In genomic region chr9:132404228-132404881, GRCh38 we compare ENCODE assay signal across 8 cellular contexts. TPM values are rescaled to one million over a fixed set of nuclear protein-coding genes. Genes with fewer than 3 reads are reported as not detected.
DNase-seq lines count a peak whose midpoint lies in the region; ATAC-seq and TF ChIP-seq lines count a peak whose summit lies in the region.

No MANE protein-coding gene starts in this region.

- peaks cover 0 to 32% of the 10 kb centered on the region in 2 donors for H3K4me1 ChIP-seq in right atrium auricular region

- H3K36me3 ChIP-seq in right atrium auricular region: peaks cover 24% of the 10 kb centered on the region

- POLR2A ChIA-PET in activated B cell treated with CpG ODN at 0.5 μM for 24 hours (lab: Charles Lee): interaction anchor here (0.9 to 1.4 kb wide), 2 partner anchors 53 to 67 kb away, joined by 3 to 4 read pairs; no protein-coding TSS in a partner anchor

- H3K4me3 Mint-ChIP-seq in activated B cell treated with CpG ODN at 0.5 μM for 24 hours (peak overlapping the region; percentile 42), glutamatergic neuron (ENCODE audit: unreplicated experiment) (no peak overlapping the region)

- H3K27ac Mint-ChIP-seq in activated B cell treated with CpG ODN at 0.5 μM for 24 hours (peak overlapping the region; percentile 19), glutamatergic neuron (ENCODE audit: unreplicated experiment) (peak overlapping the region; percentile 7)

- ATAC-seq in activated B cell treated with CpG ODN at 0.5 μM for 24 hours (ENCODE audit: low read depth): no peak
- no peak for ATAC-seq in GM19455 (IDR thresholded peaks at IDR 0.05; ENCODE audit: unreplicated experiment)
- no peak for ATAC-seq in left cardiac atrium

- H3K36me3 Mint-ChIP-seq in activated B cell treated with CpG ODN at 0.5 μM for 24 hours (ENCODE audit: low read depth) (peaks cover 45% of the 10 kb centered on the region), glutamatergic neuron (ENCODE audit: unreplicated experiment) (no peaks in the 10 kb centered on the region)

- CTCF ChIA-PET in activated B cell treated with CpG ODN at 0.5 μM for 24 hours (lab: Charles Lee): interaction anchor here (0.7 kb wide), 1 partner anchor 1278 kb away, joined by 3 read pairs; no protein-coding TSS in a partner anchor

- no peaks in the 10 kb centered on the region for H3K27me3 ChIP-seq in right atrium auricular region

- H3K27ac ChIP-seq in right atrium auricular region: no peak overlapping the region

- peak; percentile 21 for DNase-seq in stimulated activated CD4-positive, alpha-beta T cell treated with anti-CD3 and anti-CD28 coated beads, Interleukin-2, amount 100 ng/mL, for 4 hours (ENCODE audit: low read depth)
- no peak for DNase-seq in stimulated activated CD4-positive, alpha-beta T cell treated with anti-CD3 and anti-CD28 coated beads, Interleukin-12 subunit alpha, Interleukin-12 subunit beta, amount 100 ng/mL, for 4 hours
- DNase-seq in activated B cell treated with CpG ODN at 0.5 μM for 24 hours (no peak), glutamatergic neuron (no peak), NCI-H1436 treated with DMSO at 0.1 percent for 48 hours (lab: John Stamatoyannopoulos, UW) (no peak), right atrium auricular region (ENCODE audit: low spot score) (no peak), left cardiac atrium (no peak)

- H3K9me3 Mint-ChIP-seq in activated B cell treated with CpG ODN at 0.5 μM for 24 hours (no peaks in the 10 kb centered on the region), glutamatergic neuron (ENCODE audit: unreplicated experiment) (peaks cover 1% of the 10 kb centered on the region)

- H3K27me3 Mint-ChIP-seq in activated B cell treated with CpG ODN at 0.5 μM for 24 hours: no peaks in the 10 kb centered on the region
- no peaks in the 10 kb centered on the region for H3K27me3 Mint-ChIP-seq in glutamatergic neuron (ENCODE audit: unreplicated experiment)

- peaks cover 36% of the 10 kb centered on the region for H3K4me1 Mint-ChIP-seq in activated B cell treated with CpG ODN at 0.5 μM for 24 hours
- H3K4me1 Mint-ChIP-seq in glutamatergic neuron (ENCODE audit: low read depth, unreplicated experiment): peaks cover 15% of the 10 kb centered on the region

- intact Hi-C loops in activated B cell treated with CpG ODN at 0.5 μM for 24 hours (cut with micrococcal nuclease) (no loop called here), left cardiac atrium (cut with DNase I) (no loop called here)

- H3K4me3 ChIP-seq in right atrium auricular region: no peak overlapping the region

- no peak for TF ChIP-seq CTCF in activated B cell treated with CpG ODN at 0.5 μM for 24 hours (IDR thresholded peaks at IDR 0.05)
- no peak for TF ChIP-seq CTCF in glutamatergic neuron (IDR thresholded peaks at IDR 0.05; ENCODE audit: partially characterized antibody, unreplicated experiment)
- no peak for TF ChIP-seq CTCF in right atrium auricular region (IDR thresholded peaks at IDR 0.05)

- no peaks in the 10 kb centered on the region for H3K9me3 ChIP-seq in right atrium auricular region

RNA-seq across cellular contexts. Expression of gene TTF1, which starts 2.3 kb away (rescaled TPM):
- 22.0 and 22.8 TPM in 2 replicates for total RNA-seq in activated B cell treated with CpG ODN at 0.5 μM for 24 hours
- 18.0 TPM for total RNA-seq in glutamatergic neuron (ENCODE audit: unreplicated experiment)
- total RNA-seq in right atrium auricular region: 10 to 100 TPM; 14.9 to 17.3 TPM
- 10 to 100 TPM; 16.0 to 17.6 TPM for total RNA-seq in left cardiac atrium

RNA-seq across cellular contexts. Expression of gene CFAP77, which starts 5.7 kb away (rescaled TPM):
- not detected in 2 replicates for total RNA-seq in activated B cell treated with CpG ODN at 0.5 μM for 24 hours
- total RNA-seq in glutamatergic neuron (ENCODE audit: unreplicated experiment): not detected
- total RNA-seq in right atrium auricular region: 1 to 10 TPM; 3.3 to 8.6 TPM
- total RNA-seq in left cardiac atrium: 1 to 10 TPM; 2.4 to 3.0 TPM

RNA-seq across cellular contexts. Expression of gene SETX, which starts 49.6 kb away (rescaled TPM):
- total RNA-seq in activated B cell treated with CpG ODN at 0.5 μM for 24 hours (91.3 and 109 TPM in 2 replicates), glutamatergic neuron (ENCODE audit: unreplicated experiment) (48.4 TPM), right atrium auricular region (10 to 100 TPM; 32.3 to 33.9 TPM), left cardiac atrium (10 to 100 TPM; 25.7 to 32.8 TPM)
